In the genomic region with DNA sequence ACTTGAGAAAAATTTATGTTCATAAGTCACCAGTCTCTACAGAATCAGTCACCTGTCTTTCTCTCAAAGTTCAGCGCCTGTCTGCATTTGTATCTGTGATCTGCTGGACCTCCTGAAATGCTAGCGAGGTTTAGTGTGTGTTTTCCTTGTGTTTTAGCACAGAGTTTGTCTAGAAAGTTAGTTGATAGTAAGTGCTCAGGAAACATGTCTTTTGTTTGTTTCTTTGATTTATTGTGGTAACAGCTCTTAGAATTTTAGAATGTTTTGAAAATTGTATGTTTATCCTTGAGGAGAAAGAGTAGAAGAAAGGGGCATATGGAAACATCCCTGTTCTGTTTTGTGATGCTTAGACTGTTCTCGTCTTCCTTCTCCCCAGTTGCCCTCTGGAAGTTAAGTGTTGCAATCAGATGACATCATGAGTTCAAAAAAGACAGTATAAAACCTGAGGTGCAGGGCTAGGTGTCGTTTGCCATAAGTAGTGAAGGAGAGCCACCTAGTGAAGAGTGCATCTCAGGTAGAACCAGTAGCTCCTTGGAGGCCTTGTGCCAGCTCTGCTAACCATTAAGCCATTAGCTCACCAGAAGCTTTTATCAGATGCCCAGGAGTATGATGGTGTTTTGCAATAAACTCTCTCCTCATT, we compare ENCODE assay signal across 10 cellular contexts. TPM values are rescaled to one million over a fixed set of nuclear protein-coding genes. Genes with fewer than 3 reads are reported as not detected.
A peak's percentile ranks its signal among the peaks of the same experiment; 100 is the strongest.
DNase-seq lines count a peak whose midpoint lies in the region; ATAC-seq and TF ChIP-seq lines count a peak whose summit lies in the region.
"Had no signal": no experiment of that assay in that cellular context is flagged by ENCODE, and none has a peak within 500 bp of the region (broad histone marks: within the 10 kb centered on the region; RNA-seq: fewer than 3 reads in every experiment).

No MANE protein-coding gene starts in this region.

- ATAC-seq in heart left ventricle, result peak in 3 of 4 donors; percentile 53 to 68 (median 61)
- no peak for ATAC-seq in HG02623 (IDR thresholded peaks at IDR 0.05; ENCODE audit: unreplicated experiment)

- no peaks in the 10 kb centered on the region for H3K9me3 ChIP-seq in heart left ventricle
- H3K9me3 ChIP-seq in transverse colon, result no peaks in the 10 kb centered on the region
- H3K9me3 ChIP-seq in adrenal gland (replicated peaks in 1 of 3), result no peaks in the 10 kb centered on the region
- H3K9me3 ChIP-seq: sigmoid colon had no signal

- peak overlapping the region in 2 of 12 donors; percentile 7 to 9 for H3K27ac ChIP-seq in heart left ventricle
- H3K27ac ChIP-seq in transverse colon, result no peak overlapping the region
- H3K27ac ChIP-seq in adrenal gland, result no peak overlapping the region
- H3K27ac ChIP-seq: sigmoid colon had no signal

- H3K4me3 ChIP-seq in heart left ventricle, result no peak overlapping the region
- H3K4me3 ChIP-seq in fibroblast of pulmonary artery (replicated peaks; ENCODE audit: low read depth, low read length), result no peak overlapping the region
- H3K4me3 ChIP-seq in transverse colon, result no peak overlapping the region
- no peak overlapping the region for H3K4me3 ChIP-seq in adrenal gland
- H3K4me3 ChIP-seq: sigmoid colon had no signal

- 72 to 77% (median 74%) methylated on average over 4 of the region's 4 CpGs for WGBS in heart left ventricle, 4 donors
- WGBS in transverse colon (ENCODE audit: low coverage in 1 of 2), 2 donors, result 64 to 65% methylated on average over 3 to 4 of the region's 4 CpGs
- 75 to 88% (median 80%) methylated on average over 4 of the region's 4 CpGs for WGBS in adrenal gland, 4 donors

- in situ Hi-C loops in transverse colon (cut with MboI; ENCODE audit: low pct_ligation_motif_present in 1 of 4, low pct_unique_long_range_greater_than_20kb in 1 of 4, low sequenced_read_pairs in 3 of 4), result no loop called here

- H3K4me1 ChIP-seq in heart left ventricle, result peaks cover 0 to 36% (median 20%) of the 10 kb centered on the region in 12 donors
- H3K4me1 ChIP-seq in transverse colon, result peaks cover 0 to 11% (median 0%) of the 10 kb centered on the region in 4 donors
- H3K4me1 ChIP-seq in adrenal gland (replicated peaks in 1 of 2), result peaks cover 0 to 6% of the 10 kb centered on the region in 2 donors

- TF ChIP-seq EP300 in transverse colon (IDR thresholded peaks at IDR 0.05; ENCODE audit: low read depth), result no peak

- no peak for TF ChIP-seq POLR2A in heart left ventricle (IDR thresholded peaks at IDR 0.05)
- TF ChIP-seq POLR2A in transverse colon (IDR thresholded peaks at IDR 0.05), result no peak
- TF ChIP-seq POLR2A in adrenal gland (IDR thresholded peaks at IDR 0.05), result no peak

- H3K36me3 ChIP-seq in heart left ventricle (peaks cover 0 to 20% (median 8%) of the 10 kb centered on the region in 9 donors), transverse colon (peaks cover 0 to 10% (median 0%) of the 10 kb centered on the region in 4 donors), adrenal gland (replicated peaks in 1 of 2) (no peaks in the 10 kb centered on the region)

- no peak for DNase-seq in heart left ventricle
- no peak for DNase-seq in cardiac septum (ENCODE audit: low spot score)
- DNase-seq in NOMO-1 treated with DMSO at 0.1 percent for 48 hours (lab: John Stamatoyannopoulos, UW; ENCODE audit: unreplicated experiment), result peak; percentile 18
- peak; percentile 41 for DNase-seq in fibroblast of pulmonary artery (ENCODE audit: low read depth)
- DNase-seq in transverse colon, result peak; percentile 34
- DNase-seq in adrenal gland, result no peak
- DNase-seq in NCI-H774 (lab: John Stamatoyannopoulos, UW), result no peak
- DNase-seq: effector CD8-positive, alpha-beta T cell; sigmoid colon had no signal

- TF ChIP-seq CTCF in heart left ventricle (IDR thresholded peaks at IDR 0.05) (peak in 2 of 12 donors; percentile 8 to 23), fibroblast of pulmonary artery (IDR thresholded peaks at IDR 0.05; ENCODE audit: low read length, missing control alignments) (no peak), transverse colon (IDR thresholded peaks at IDR 0.05) (peak in 3 of 5 experiments; percentile 15 to 38 (median 19)), adrenal gland (IDR thresholded peaks at IDR 0.05) (no peak)

- H3K27me3 ChIP-seq in heart left ventricle (no peaks in the 10 kb centered on the region), transverse colon (no peaks in the 10 kb centered on the region), adrenal gland (no peaks in the 10 kb centered on the region)
- H3K27me3 ChIP-seq: sigmoid colon had no signal

- intact Hi-C loops in heart left ventricle (cut with DNase I), result no loop called here
- intact Hi-C loops in cardiac septum (cut with DNase I), result no loop called here
- intact Hi-C loops in transverse colon (cut with DNase I; ENCODE audit: low total_unique reads), result no loop called here
- intact Hi-C loops in adrenal gland (cut with DNase I), result no loop called here

RNA-seq across cellular contexts. Expression of gene FBXW8, which starts 44.8 kb away (rescaled TPM):
- 1 to 10 TPM; 5.4 to 9.7 (median 7.1) TPM for total RNA-seq in heart left ventricle
- polyA plus RNA-seq in heart left ventricle, result 1 to 10 TPM; 2.4 to 5.2 TPM
- total RNA-seq in cardiac septum, result 10.4 TPM
- 10 to 100 TPM in 2 of 4 donors, 1 to 10 TPM in 2; 7.8 to 29.9 (median 10.3) TPM for total RNA-seq in transverse colon
- 10 to 100 TPM; 13.8 to 19.1 (median 16.5) TPM for total RNA-seq in adrenal gland
- polyA plus RNA-seq in adrenal gland, result 1 to 10 TPM; 2.9 to 9.7 (median 4.2) TPM

Comparison
In these comparisons a context has a peak if more than half of its experiments do, and no peak if none do; other contexts are left out.
1. DNase-seq: peak in NOMO-1 treated with DMSO at 0.1 percent for 48 hours (single experiment), fibroblast of pulmonary artery (single experiment) and transverse colon (single experiment); none in heart left ventricle (0 of 5), cardiac septum (single experiment), adrenal gland (0 of 7) and NCI-H774 (single experiment).
2. CTCF ChIP-seq: peak in transverse colon (3 of 5); none in fibroblast of pulmonary artery (single experiment) and adrenal gland (0 of 6).